Comparison of ENCODE assay signal across 1 cellular context in genomic region chr1:16189003-16189402, GRCh38.
TF ChIP-seq lines count a peak whose summit lies in the region.

No MANE protein-coding gene starts in this region.

TF ChIP-seq in HepG2, 621 proteins besides CTCF, POLR2A, EP300 and RAD21 (continued from another document):
- TF ChIP-seq KLF16 (CRISPR knock-in tag; IDR thresholded peaks at IDR 0.05), result no peak
